In the genomic region with DNA sequence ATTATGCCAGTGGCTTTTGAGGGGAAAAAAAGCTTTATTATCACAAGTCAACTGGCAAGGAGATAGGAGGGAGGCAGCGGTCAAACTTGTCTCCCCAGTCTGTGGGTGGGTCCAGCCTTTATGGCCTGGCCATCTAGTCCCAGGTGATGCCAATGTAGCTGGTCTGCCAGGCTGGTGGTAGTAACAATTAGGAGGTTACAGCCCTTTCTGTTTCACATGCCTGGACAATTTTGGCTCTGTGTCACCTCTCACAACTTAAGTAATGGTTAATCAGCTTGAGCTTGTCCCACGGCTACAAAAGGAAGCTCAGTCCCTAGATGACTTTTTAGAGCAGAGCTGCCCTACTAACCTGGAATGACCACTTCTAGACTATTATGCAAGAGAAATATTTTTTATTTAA, we compare ENCODE assay signal across 23 cellular contexts.
"Had no signal": no experiment of that assay in that cellular context is flagged by ENCODE, and none has a peak within 500 bp of the region (broad histone marks: within the 10 kb centered on the region; RNA-seq: fewer than 3 reads in every experiment).

No MANE protein-coding gene starts in this region.

- H3K36me3 ChIP-seq: ovary, spleen, upper lobe of left lung had no signal

- H3K27ac Mint-ChIP-seq: activated CD4-positive, alpha-beta memory T cell treated with anti-CD3 and anti-CD28 coated beads for 36 hours; activated naive CD8-positive, alpha-beta T cell treated with anti-CD3 and anti-CD28 coated beads, Interleukin-2, amount 50 U/mL, for 24 hours; activated T-helper 1 cell treated with anti-CD3 and anti-CD28 coated beads, Interleukin-12 subunit alpha, Interleukin-12 subunit beta, Interleukin-2, Interleukin-4 antibody, amounts not matched to agents 30 ng/mL and 10 ng/mL and 1 ng/mL, durations not matched to agents 14 hours and 24 hours and 36 hours; brain; natural killer cell treated with Interleukin-12 subunit alpha and Interleukin-12 subunit beta and Interleukin-15 and Interleukin-18, amount 100 ng/mL, for 72 hours had no signal

- H3K27me3 ChIP-seq: ovary, spleen, upper lobe of left lung had no signal

- H3K4me1 Mint-ChIP-seq: brain had no signal

- H3K36me3 Mint-ChIP-seq: activated CD4-positive, alpha-beta memory T cell treated with anti-CD3 and anti-CD28 coated beads for 36 hours; brain; natural killer cell treated with Interleukin-12 subunit alpha and Interleukin-12 subunit beta and Interleukin-15 and Interleukin-18, amount 100 ng/mL, for 72 hours had no signal

- H3K4me3 ChIP-seq: ovary, spleen, upper lobe of left lung had no signal

- H3K27ac ChIP-seq: ovary, spleen, upper lobe of left lung had no signal

- H3K27me3 Mint-ChIP-seq: activated CD4-positive, alpha-beta memory T cell treated with anti-CD3 and anti-CD28 coated beads for 36 hours; activated naive CD8-positive, alpha-beta T cell treated with anti-CD3 and anti-CD28 coated beads, Interleukin-2, amount 50 U/mL, for 24 hours; natural killer cell treated with Interleukin-12 subunit alpha and Interleukin-12 subunit beta and Interleukin-15 and Interleukin-18, amount 100 ng/mL, for 72 hours had no signal

- H3K4me3 Mint-ChIP-seq: activated CD4-positive, alpha-beta memory T cell treated with anti-CD3 and anti-CD28 coated beads for 36 hours; activated naive CD8-positive, alpha-beta T cell treated with anti-CD3 and anti-CD28 coated beads, Interleukin-2, amount 50 U/mL, for 24 hours; activated T-helper 1 cell treated with anti-CD3 and anti-CD28 coated beads, Interleukin-12 subunit alpha, Interleukin-12 subunit beta, Interleukin-2, Interleukin-4 antibody, amounts not matched to agents 30 ng/mL and 10 ng/mL and 1 ng/mL, durations not matched to agents 14 hours and 24 hours and 36 hours; brain; natural killer cell treated with Interleukin-12 subunit alpha and Interleukin-12 subunit beta and Interleukin-15 and Interleukin-18, amount 100 ng/mL, for 72 hours had no signal

- H3K9me3 ChIP-seq: ovary, spleen, upper lobe of left lung had no signal

- H3K9me3 Mint-ChIP-seq: activated CD4-positive, alpha-beta memory T cell treated with anti-CD3 and anti-CD28 coated beads for 36 hours; activated naive CD8-positive, alpha-beta T cell treated with anti-CD3 and anti-CD28 coated beads, Interleukin-2, amount 50 U/mL, for 24 hours; brain; natural killer cell treated with Interleukin-12 subunit alpha and Interleukin-12 subunit beta and Interleukin-15 and Interleukin-18, amount 100 ng/mL, for 72 hours had no signal

- ATAC-seq: activated naive CD8-positive, alpha-beta T cell treated with anti-CD3 and anti-CD28 coated beads, Interleukin-2, amount 50 U/mL, for 24 hours; natural killer cell treated with Interleukin-12 subunit alpha and Interleukin-12 subunit beta and Interleukin-15 and Interleukin-18, amount 100 ng/mL, for 72 hours had no signal

- DNase-seq: activated CD4-positive, alpha-beta memory T cell treated with anti-CD3 and anti-CD28 coated beads for 36 hours; activated CD4-positive, alpha-beta T cell treated with anti-CD3 and anti-CD28 coated beads for 48 hours; activated CD4-positive, CD25-positive, alpha-beta regulatory T cell; activated gamma-delta T cell; activated naive CD4-positive, alpha-beta T cell treated with anti-CD3 and anti-CD28 coated beads, Interleukin-2, amount 50 U/mL, for 16 hours; activated naive CD8-positive, alpha-beta T cell treated with anti-CD3 and anti-CD28 coated beads, Interleukin-2, amount 50 U/mL, for 24 hours; activated T-cell treated with anti-CD3 and anti-CD28 coated beads for 4 hours; caudate nucleus; dermis blood vessel endothelial cell; effector CD8-positive, alpha-beta T cell; glutamatergic neuron; hypothalamus; midbrain; ovary; spleen; stimulated activated CD4-positive, alpha-beta T cell treated with anti-CD3 and anti-CD28 coated beads, Interleukin-4, amount 100 ng/mL, for 1 hour; stimulated activated naive CD4-positive, alpha-beta T cell treated with Interleukin-2 at 50 U/mL for 16 hours; T-helper 9 cell; upper lobe of left lung had no signal

- FAIRE-seq: frontal cortex had no signal

- H3K4me1 ChIP-seq: spleen, upper lobe of left lung had no signal
